ENCODE assay signal across 9 cellular contexts in genomic region chr3:153165211-153165815, GRCh38. TPM values are rescaled to one million over a fixed set of nuclear protein-coding genes. Genes with fewer than 3 reads are reported as not detected.
DNase-seq lines count a peak whose midpoint lies in the region; ATAC-seq and TF ChIP-seq lines count a peak whose summit lies in the region.
"Had no signal": no experiment of that assay in that cellular context is flagged by ENCODE, and none has a peak within 500 bp of the region (broad histone marks: within the 10 kb centered on the region; RNA-seq: fewer than 3 reads in every experiment).

No MANE protein-coding gene starts in this region.

- H3K4me1 ChIP-seq in Caco-2 (0 out of 2 replicates have a peak, but pooled peaks cover 7% of the 10 kb centered on the region), upper lobe of left lung (peaks cover 24 to 37% (median 31%) of the 10 kb centered on the region in 4 donors)

- peak overlapping the region in 1 of 4 donors; percentile 1 for H3K27ac ChIP-seq in upper lobe of left lung
- H3K27ac ChIP-seq: HL-60 had no signal

- H3K36me3 ChIP-seq in Caco-2 (ENCODE audit: control insufficient read depth, insufficient read depth, low read length) (no peaks in the 10 kb centered on the region), upper lobe of left lung (peaks cover 0 to 3% (median 0%) of the 10 kb centered on the region in 4 donors)

- no peak for TF ChIP-seq POLR2A in upper lobe of left lung (IDR thresholded peaks at IDR 0.05)

- no peak for ATAC-seq in GM18868 (IDR thresholded peaks at IDR 0.05; ENCODE audit: unreplicated experiment)
- no peak for ATAC-seq in upper lobe of left lung (ENCODE audit: low FRiP score in 2 of 2)
- no peak for ATAC-seq in HG03039 (IDR thresholded peaks at IDR 0.05; ENCODE audit: unreplicated experiment)

- no peaks in the 10 kb centered on the region for H3K27me3 Mint-ChIP-seq in Caco-2 (ENCODE audit: insufficient read depth, unreplicated experiment)
- H3K27me3 Mint-ChIP-seq in MCF 10A (ENCODE audit: insufficient read depth, unreplicated experiment), result no peaks in the 10 kb centered on the region

- H3K4me1 Mint-ChIP-seq in Caco-2 (ENCODE audit: low read depth, unreplicated experiment) (peaks cover 15% of the 10 kb centered on the region), MCF 10A (ENCODE audit: insufficient read depth, unreplicated experiment) (peaks cover 26% of the 10 kb centered on the region)

- H3K27ac Mint-ChIP-seq in Caco-2 (ENCODE audit: unreplicated experiment) (no peak overlapping the region), MCF 10A (ENCODE audit: low read depth, unreplicated experiment) (peak overlapping the region; percentile 83)

- no peaks in the 10 kb centered on the region for H3K9me3 ChIP-seq in Caco-2
- H3K9me3 ChIP-seq in upper lobe of left lung, result no peaks in the 10 kb centered on the region

- BruUV-seq in Caco-2 (replicated peaks; lab: Mats Ljungman, UMichigan) (no TSS peak), MCF 10A (replicated peaks; lab: Mats Ljungman, UMichigan) (no TSS peak)

- H3K36me3 Mint-ChIP-seq in Caco-2 (ENCODE audit: insufficient read depth, unreplicated experiment), result peaks cover 16% of the 10 kb centered on the region
- peaks cover 56% of the 10 kb centered on the region for H3K36me3 Mint-ChIP-seq in MCF 10A (ENCODE audit: insufficient read depth, unreplicated experiment)

- peak overlapping the region; percentile 93 for H3K4me3 Mint-ChIP-seq in Caco-2 (ENCODE audit: unreplicated experiment)
- peak overlapping the region; percentile 77 for H3K4me3 Mint-ChIP-seq in MCF 10A (ENCODE audit: unreplicated experiment)

- no peaks in the 10 kb centered on the region for H3K27me3 ChIP-seq in Caco-2 (replicated peaks; ENCODE audit: control insufficient read depth, insufficient read depth, low read length)
- H3K27me3 ChIP-seq in upper lobe of left lung, result no peaks in the 10 kb centered on the region

- TF ChIP-seq EP300 in upper lobe of left lung (IDR thresholded peaks at IDR 0.05), result no peak

- no peak for DNase-seq in Caco-2
- peak; percentile 41 for DNase-seq in LHCN-M2 (ENCODE audit: low read depth)
- no peak for DNase-seq in MCF 10A (ENCODE audit: unreplicated experiment)
- peak; percentile 42 for DNase-seq in myocyte (ENCODE audit: low read depth)
- no peak for DNase-seq in upper lobe of left lung
- DNase-seq in NCI-H69 (lab: John Stamatoyannopoulos, UW), result no peak

- POLR2A ChIA-PET in Caco-2 (lab: Charles Lee), result no interaction called here
- POLR2A ChIA-PET in MCF 10A (lab: Yijun Ruan, JAX), result interaction anchor here (0.6 to 13.6 kb wide), 10 partner anchors 23 to 426 kb away, joined by 3 to 456 read pairs (median 70); no protein-coding TSS in a partner anchor

- intact Hi-C loops in Caco-2 (cut with micrococcal nuclease; ENCODE audit: unreplicated experiment), result loop anchor here (10.0 kb wide), 1 partner anchor 269 kb away; no protein-coding TSS in a partner anchor
- intact Hi-C loops in MCF 10A (cut with micrococcal nuclease), result loop anchor here (1.0 to 10.0 kb wide), 4 partner anchors 125 to 604 kb away; no protein-coding TSS in a partner anchor

- TF ChIP-seq CTCF in Caco-2 (IDR thresholded peaks at IDR 0.05; ENCODE audit: insufficient read depth in 1 of 2, low read depth in 1 of 2, low read length in 1 of 2, severe bottlenecking in 1 of 2, unreplicated experiment in 1 of 2), result no peak
- peak; percentile 43 for TF ChIP-seq CTCF in MCF 10A (IDR thresholded peaks at IDR 0.05; ENCODE audit: unreplicated experiment)
- peak in 2 of 6 experiments; percentile 29 to 30 for TF ChIP-seq CTCF in upper lobe of left lung (IDR thresholded peaks at IDR 0.05)

- H3K4me3 ChIP-seq in Caco-2 (ENCODE audit: low read depth, low read length), result no peak overlapping the region
- H3K4me3 ChIP-seq in upper lobe of left lung, result peak overlapping the region in 2 of 4 donors; percentile 86 to 94

- H3K9me3 Mint-ChIP-seq in Caco-2 (ENCODE audit: unreplicated experiment) (no peaks in the 10 kb centered on the region), MCF 10A (ENCODE audit: unreplicated experiment) (no peaks in the 10 kb centered on the region)

- CTCF ChIA-PET in Caco-2 (lab: Charles Lee), result interaction anchor here (1.4 to 1.8 kb wide), 2 partner anchors 122 to 125 kb away, joined by 3 to 5 read pairs; no protein-coding TSS in a partner anchor
- CTCF ChIA-PET in MCF 10A (lab: Yijun Ruan, JAX), result interaction anchor here (0.6 to 6.0 kb wide), 10 partner anchors 11 to 1090 kb away, joined by 3 to 41 read pairs (median 4); no protein-coding TSS in a partner anchor

RNA-seq across cellular contexts. Expression of gene RAP2B, which starts 3.3 kb away (rescaled TPM):
- total RNA-seq in Caco-2 (2022) (11.5 and 13.2 TPM in 2 replicates), LHCN-M2 (2014; rRNA removed) (20.5 TPM in 2 replicates), MCF 10A (2022) (15.0 and 19.3 TPM in 2 replicates), myocyte (23.7 and 27.5 TPM in 2 replicates), upper lobe of left lung (10 to 100 TPM; 12.3 to 32.0 (median 22.9) TPM)
- polyA plus RNA-seq in LHCN-M2 (2012), result 8.9 TPM
- 9.7 TPM for polyA plus RNA-seq in myocyte (2012)

Comparison
In these comparisons a context has a peak if more than half of its experiments do, and no peak if none do; other contexts are left out.
1. DNase-seq: peak in LHCN-M2 (single experiment) and myocyte (single experiment); none in Caco-2 (0 of 2), MCF 10A (single experiment), upper lobe of left lung (0 of 2) and NCI-H69 (single experiment).